13 cellular contexts compared by ENCODE assay signal in genomic region chr16:82010649-82011048, GRCh38. TPM values are rescaled to one million over a fixed set of nuclear protein-coding genes. Genes with fewer than 3 reads are reported as not detected.
DNase-seq lines count a peak whose midpoint lies in the region; ATAC-seq and TF ChIP-seq lines count a peak whose summit lies in the region.
"Had no signal": no experiment of that assay in that cellular context is flagged by ENCODE, and none has a peak within 500 bp of the region (broad histone marks: within the 10 kb centered on the region; RNA-seq: fewer than 3 reads in every experiment).

No MANE protein-coding gene starts in this region.

- peaks cover 21% of the 10 kb centered on the region for H3K4me1 Mint-ChIP-seq in activated T-cell treated with anti-CD3 and anti-CD28 coated beads, Interleukin-2, amount 50 U/mL, for 72 hours (ENCODE audit: low read depth)

- H3K9me3 Mint-ChIP-seq in activated T-cell treated with anti-CD3 and anti-CD28 coated beads, Interleukin-2, amount 50 U/mL, for 72 hours: peaks cover 9 to 16% of the 10 kb centered on the region in 2 donors

- H3K27me3 ChIP-seq in left ventricle myocardium inferior (ENCODE audit: low read depth) (peaks cover 40% of the 10 kb centered on the region), left lung (peaks cover 0 to 17% of the 10 kb centered on the region in 2 donors), tibial artery (peaks cover 0 to 6% of the 10 kb centered on the region in 2 donors)
- H3K27me3 ChIP-seq: BLaER1 had no signal

- DNase-seq in left ventricle myocardium inferior: no peak
- DNase-seq in left cardiac atrium: no peak
- DNase-seq in activated T-cell treated with anti-CD3 and anti-CD28 coated beads, Interleukin-2, amount 50 U/mL, for 72 hours: peak; percentile 1 to 13
- no peak for DNase-seq in left lung
- no peak for DNase-seq in tibial artery
- no peak for DNase-seq in occipital lobe (lab: John Stamatoyannopoulos, UW)
- no peak for DNase-seq in kidney tubule cell (ENCODE audit: low spot score)
- no peak for DNase-seq in NCI-H2196 treated with DMSO at 0.1 percent for 48 hours (lab: John Stamatoyannopoulos, UW; ENCODE audit: unreplicated experiment)

- peaks cover 2% of the 10 kb centered on the region for H3K27me3 Mint-ChIP-seq in activated T-cell treated with anti-CD3 and anti-CD28 coated beads, Interleukin-2, amount 50 U/mL, for 72 hours (ENCODE audit: low read depth)

- no peak overlapping the region for H3K27ac ChIP-seq in left ventricle myocardium inferior (replicated peaks)
- H3K27ac ChIP-seq in left lung: no peak overlapping the region
- H3K27ac ChIP-seq in tibial artery: no peak overlapping the region
- H3K27ac ChIP-seq: BLaER1 had no signal

- H3K4me1 ChIP-seq in left ventricle myocardium inferior (peaks cover 2% of the 10 kb centered on the region), left lung (no peaks in the 10 kb centered on the region), tibial artery (no peaks in the 10 kb centered on the region)
- H3K4me1 ChIP-seq: BLaER1 had no signal

- peaks cover 38% of the 10 kb centered on the region for H3K9me3 ChIP-seq in left ventricle myocardium inferior (replicated peaks)
- peaks cover 0 to 16% of the 10 kb centered on the region in 2 donors for H3K9me3 ChIP-seq in left lung
- H3K9me3 ChIP-seq in tibial artery: peaks cover 0 to 14% (median 8%) of the 10 kb centered on the region in 3 donors

- TF ChIP-seq CTCF in left ventricle myocardium inferior (IDR thresholded peaks at IDR 0.05; ENCODE audit: borderline replicate concordance) (no peak), left lung (IDR thresholded peaks at IDR 0.05) (no peak), tibial artery (IDR thresholded peaks at IDR 0.05) (no peak)

- no peaks in the 10 kb centered on the region for H3K36me3 ChIP-seq in left ventricle myocardium inferior
- H3K36me3 ChIP-seq in left lung: no peaks in the 10 kb centered on the region
- no peaks in the 10 kb centered on the region for H3K36me3 ChIP-seq in tibial artery
- H3K36me3 ChIP-seq: BLaER1 had no signal

- peak overlapping the region; percentile 92 for H3K27ac Mint-ChIP-seq in activated T-cell treated with anti-CD3 and anti-CD28 coated beads, Interleukin-2, amount 50 U/mL, for 72 hours

- intact Hi-C loops in left ventricle myocardium inferior (cut with micrococcal nuclease) (no loop called here), left cardiac atrium (cut with DNase I) (no loop called here), left lung (cut with DNase I) (no loop called here), tibial artery (cut with DNase I; ENCODE audit: low total_unique reads) (no loop called here)

- peaks cover 21 to 22% of the 10 kb centered on the region in 2 donors for H3K36me3 Mint-ChIP-seq in activated T-cell treated with anti-CD3 and anti-CD28 coated beads, Interleukin-2, amount 50 U/mL, for 72 hours (ENCODE audit: insufficient read depth in 2 of 2)

- no peak for ATAC-seq in left cardiac atrium
- ATAC-seq in activated T-cell treated with anti-CD3 and anti-CD28 coated beads, Interleukin-2, amount 50 U/mL, for 72 hours (replicated peaks in 1 of 2): peak; percentile 49 to 55
- no peak for ATAC-seq in left lung
- ATAC-seq: SK-N-SH treated with all-trans-retinoic acid at 6 μM for 48 hours had no signal

- H3K4me3 ChIP-seq in left ventricle myocardium inferior: peak overlapping the region; percentile 60
- H3K4me3 ChIP-seq in left lung: peak overlapping the region; percentile 39 to 48
- H3K4me3 ChIP-seq in tibial artery: peak overlapping the region; percentile 42 to 53
- H3K4me3 ChIP-seq: BLaER1 had no signal

- peak overlapping the region; percentile 80 to 94 for H3K4me3 Mint-ChIP-seq in activated T-cell treated with anti-CD3 and anti-CD28 coated beads, Interleukin-2, amount 50 U/mL, for 72 hours

RNA-seq across cellular contexts. Expression of gene SDR42E1, which starts 0.6 kb away (rescaled TPM):
- total RNA-seq in left ventricle myocardium inferior (0.52 TPM), left cardiac atrium (1 to 10 TPM in 1 of 2 donors, under 1 TPM in 1; 0.94 to 1.4 TPM), left lung (1 to 10 TPM; 8.8 to 9.3 TPM), occipital lobe (not detected)
- 10 to 100 TPM in 1 of 2 donors, 1 to 10 TPM in 1; 8.7 to 13.0 TPM for total RNA-seq in activated T-cell treated with anti-CD3 and anti-CD28 coated beads, Interleukin-2, amount 50 U/mL, for 72 hours
- total RNA-seq: endothelial cell of umbilical vein, H1 had no signal

RNA-seq across cellular contexts. Expression of gene HSD17B2, which starts 24.4 kb away (rescaled TPM):
- not detected for total RNA-seq in left ventricle myocardium inferior
- total RNA-seq in left cardiac atrium: not detected
- total RNA-seq in activated T-cell treated with anti-CD3 and anti-CD28 coated beads, Interleukin-2, amount 50 U/mL, for 72 hours: not detected
- under 1 TPM; 0.55 to 0.86 TPM for total RNA-seq in left lung
- total RNA-seq in occipital lobe: 0.47 TPM
- total RNA-seq: H1, skeletal muscle tissue had no signal

Comparison
In these comparisons a context has a peak if more than half of its experiments do, and no peak if none do; other contexts are left out.
1. DNase-seq: peak in activated T-cell treated with anti-CD3 and anti-CD28 coated beads, Interleukin-2, amount 50 U/mL, for 72 hours (2 of 2); none in left ventricle myocardium inferior (single experiment), left cardiac atrium (single experiment), left lung (0 of 2), tibial artery (0 of 2), occipital lobe (single experiment), kidney tubule cell (single experiment) and NCI-H2196 treated with DMSO at 0.1 percent for 48 hours (single experiment).
2. ATAC-seq: peak in activated T-cell treated with anti-CD3 and anti-CD28 coated beads, Interleukin-2, amount 50 U/mL, for 72 hours (2 of 2); none in left cardiac atrium (0 of 2) and left lung (single experiment).
3. Peak in every context shown above with its lines, with median percentiles within 50 percentile points of each other: H3K4me3 ChIP-seq.